ENCODE assay signal across 21 cellular contexts in genomic region chr9:116073826-116074225, GRCh38.
DNase-seq lines count a peak whose midpoint lies in the region; ATAC-seq, FAIRE-seq and TF ChIP-seq lines count a peak whose summit lies in the region.
"Had no signal": no experiment of that assay in that cellular context is flagged by ENCODE, and none has a peak within 500 bp of the region (broad histone marks: within the 10 kb centered on the region; RNA-seq: fewer than 3 reads in every experiment).

No MANE protein-coding gene starts in this region.

- FAIRE-seq in A549 (lab: Jason Lieb, UNC), result peak; percentile 56

- H3K4me2 ChIP-seq in A549 (no peak overlapping the region), Karpas-422 (ENCODE audit: low read depth, low read length, poor library complexity, severe bottlenecking) (no peak overlapping the region)

- H3K27ac Mint-ChIP-seq in HFFc6 (peak overlapping the region; percentile 60), MCF 10A (ENCODE audit: low read depth, unreplicated experiment) (no peak overlapping the region)
- H3K27ac Mint-ChIP-seq: CD8-positive, alpha-beta T cell; effector memory CD8-positive, alpha-beta T cell; H9; IgD-negative memory B cell had no signal

- H3K4me1 ChIP-seq in A549 (peaks cover 14% of the 10 kb centered on the region), Karpas-422 (ENCODE audit: low read length) (no peaks in the 10 kb centered on the region)
- H3K4me1 ChIP-seq: tibial nerve had no signal

- H3K9me3 ChIP-seq in A549, result no peaks in the 10 kb centered on the region
- H3K9me3 ChIP-seq in Karpas-422 (ENCODE audit: low read length), result no peaks in the 10 kb centered on the region
- H3K9me3 ChIP-seq: tibial nerve had no signal

- no peaks in the 10 kb centered on the region for H3K27me3 ChIP-seq in Karpas-422 (ENCODE audit: low read length)
- H3K27me3 ChIP-seq: cardiac muscle cell, tibial nerve had no signal

- no TSS peak for BruUV-seq in MCF 10A (replicated peaks; lab: Mats Ljungman, UMichigan)

- no peak overlapping the region for H3K4me3 ChIP-seq in A549
- H3K4me3 ChIP-seq in Karpas-422 (ENCODE audit: low read length), result no peak overlapping the region
- H3K4me3 ChIP-seq: cardiac muscle cell, tibial nerve had no signal

- H3K27me3 Mint-ChIP-seq in HFFc6 (ENCODE audit: insufficient read depth), result no peaks in the 10 kb centered on the region
- H3K27me3 Mint-ChIP-seq in MCF 10A (ENCODE audit: insufficient read depth, unreplicated experiment), result no peaks in the 10 kb centered on the region
- H3K27me3 Mint-ChIP-seq: effector memory CD8-positive, alpha-beta T cell; IgD-negative memory B cell had no signal

- no peak for TF ChIP-seq EP300 in A549 (IDR thresholded peaks at IDR 0.05)

- WGBS in A549 (ENCODE audit: missing lambda C conversion rate), result 77% methylated on average over 2 of the region's 2 CpGs

- TF ChIP-seq RAD21 in A549 (conservative IDR thresholded peaks at IDR 0.05 in 1 of 2, IDR thresholded peaks at IDR 0.05 in 1 of 2), result no peak

- DNase-seq in A549 (ENCODE audit: low read depth in 1 of 2, low spot score in 1 of 2), result no peak
- peak; percentile 81 for DNase-seq in HFFc6
- DNase-seq in MCF 10A (ENCODE audit: unreplicated experiment), result peak; percentile 82
- peak; percentile 58 for DNase-seq in iris pigment epithelial cell (ENCODE audit: low read depth)
- no peak for DNase-seq in Karpas-422
- no peak for DNase-seq in cortex of kidney (lab: John Stamatoyannopoulos, UW)
- DNase-seq: 8988T; activated CD4-positive, alpha-beta T cell treated with anti-CD3 and anti-CD28 coated beads for 1 hour; activated CD8-positive, alpha-beta memory T cell treated with anti-CD3 and anti-CD28 coated beads, Interleukin-2, amount 50 U/mL, for 48 hours; activated naive CD4-positive, alpha-beta T cell treated with Interleukin-2 at 50 U/mL for 16 hours; CD8-positive, alpha-beta T cell; effector memory CD8-positive, alpha-beta T cell; GDM1; H9; NCI-H1092; stimulated activated CD4-positive, alpha-beta T cell treated with anti-CD3 and anti-CD28 coated beads, Interleukin-4, amount 100 ng/mL, for 4 hours had no signal

- H3K27ac ChIP-seq in A549 (peak overlapping the region in 1 of 2 experiments; percentile 36; a peak in 2 of 6 replicates), Karpas-422 (ENCODE audit: low read length) (no peak overlapping the region)
- H3K27ac ChIP-seq: cardiac muscle cell, tibial nerve had no signal

- no peak overlapping the region for H3K9ac ChIP-seq in Karpas-422 (ENCODE audit: low read length)

- no peaks in the 10 kb centered on the region for H3K36me3 Mint-ChIP-seq in HFFc6 (ENCODE audit: low read depth)
- no peaks in the 10 kb centered on the region for H3K36me3 Mint-ChIP-seq in MCF 10A (ENCODE audit: insufficient read depth, unreplicated experiment)
- H3K36me3 Mint-ChIP-seq: CD8-positive, alpha-beta T cell; IgD-negative memory B cell had no signal

- POLR2A ChIA-PET in A549 (lab: Yijun Ruan, JAX) (no interaction called here), MCF 10A (lab: Yijun Ruan, JAX) (interaction anchor here (0.7 to 1.4 kb wide), 2 partner anchors 13 kb away, joined by 4 read pairs; no protein-coding TSS in a partner anchor)

- no peaks in the 10 kb centered on the region for H4K20me1 ChIP-seq in Karpas-422 (ENCODE audit: insufficient read depth, low read depth, low read length)

- no peak for ATAC-seq in A549
- no peak for ATAC-seq in HG03045 (IDR thresholded peaks at IDR 0.05; ENCODE audit: unreplicated experiment)
- no peak for ATAC-seq in HG03097 (IDR thresholded peaks at IDR 0.05; ENCODE audit: low FRiP score, unreplicated experiment)
- ATAC-seq: CD8-positive, alpha-beta T cell; effector memory CD8-positive, alpha-beta T cell had no signal

- CTCF ChIA-PET in A549 (lab: Yijun Ruan, JAX) (interaction anchor here (1.4 to 1.5 kb wide), 2 partner anchors 78 to 480 kb away, joined by 3 to 5 read pairs; no protein-coding TSS in a partner anchor), MCF 10A (lab: Yijun Ruan, JAX) (no interaction called here)

- no peaks in the 10 kb centered on the region for H3K79me2 ChIP-seq in Karpas-422 (ENCODE audit: low read length)

- H3K4me1 Mint-ChIP-seq in HFFc6 (ENCODE audit: low read depth) (peaks cover 40% of the 10 kb centered on the region), MCF 10A (ENCODE audit: insufficient read depth, unreplicated experiment) (peaks cover 18% of the 10 kb centered on the region)
- H3K4me1 Mint-ChIP-seq: H9, IgD-negative memory B cell had no signal

- TF ChIP-seq CTCF in A549 (IDR thresholded peaks at IDR 0.05) (no peak), HFFc6 (IDR thresholded peaks at IDR 0.05) (no peak), MCF 10A (IDR thresholded peaks at IDR 0.05; ENCODE audit: unreplicated experiment) (no peak)

- no peak overlapping the region for H2AFZ ChIP-seq in Karpas-422 (ENCODE audit: low read length)

- H3K36me3 ChIP-seq in Karpas-422 (ENCODE audit: insufficient read depth, low read length), result no peaks in the 10 kb centered on the region
- H3K36me3 ChIP-seq: cardiac muscle cell, tibial nerve had no signal

- TF ChIP-seq POLR2A in A549 (IDR thresholded peaks at IDR 0.05; ENCODE audit: low read length), result no peak

- no peak overlapping the region for H3K4me3 Mint-ChIP-seq in HFFc6
- no peak overlapping the region for H3K4me3 Mint-ChIP-seq in MCF 10A (ENCODE audit: unreplicated experiment)
- H3K4me3 Mint-ChIP-seq: CD8-positive, alpha-beta T cell; effector memory CD8-positive, alpha-beta T cell; H9; IgD-negative memory B cell had no signal

- no peaks in the 10 kb centered on the region for H3K9me2 ChIP-seq in Karpas-422 (replicated peaks; ENCODE audit: insufficient read depth, low read length)

- H3K9me3 Mint-ChIP-seq in HFFc6, result no peaks in the 10 kb centered on the region
- H3K9me3 Mint-ChIP-seq in MCF 10A (ENCODE audit: unreplicated experiment), result no peaks in the 10 kb centered on the region
- H3K9me3 Mint-ChIP-seq: CD8-positive, alpha-beta T cell; H9 had no signal

- intact Hi-C loops in MCF 10A (cut with micrococcal nuclease), result no loop called here

TF ChIP-seq in A549, 52 proteins besides CTCF, POLR2A, EP300 and RAD21:
- TF ChIP-seq ZNF302 (CRISPR knock-in tag; IDR thresholded peaks at IDR 0.05), result no peak
- no peak for TF ChIP-seq CEBPB (IDR thresholded peaks at IDR 0.05)
- TF ChIP-seq RFX5 (IDR thresholded peaks at IDR 0.05), result no peak
- no peak for TF ChIP-seq RCOR1 (IDR thresholded peaks at IDR 0.05; ENCODE audit: low read depth, low read length)
- TF ChIP-seq CBX8 (IDR thresholded peaks at IDR 0.05), result no peak
- TF ChIP-seq CHD2 (IDR thresholded peaks at IDR 0.05; ENCODE audit: low read length, partially characterized antibody), result no peak
- TF ChIP-seq KDM1A (IDR thresholded peaks at IDR 0.05; ENCODE audit: low read depth), result no peak

Comparison
In these comparisons a context has a peak if more than half of its experiments do, and no peak if none do; other contexts are left out.
1. DNase-seq: peak in HFFc6 (single experiment), MCF 10A (single experiment) and iris pigment epithelial cell (single experiment); none in A549 (0 of 2), Karpas-422 (single experiment) and cortex of kidney (single experiment).